In the genomic region with DNA sequence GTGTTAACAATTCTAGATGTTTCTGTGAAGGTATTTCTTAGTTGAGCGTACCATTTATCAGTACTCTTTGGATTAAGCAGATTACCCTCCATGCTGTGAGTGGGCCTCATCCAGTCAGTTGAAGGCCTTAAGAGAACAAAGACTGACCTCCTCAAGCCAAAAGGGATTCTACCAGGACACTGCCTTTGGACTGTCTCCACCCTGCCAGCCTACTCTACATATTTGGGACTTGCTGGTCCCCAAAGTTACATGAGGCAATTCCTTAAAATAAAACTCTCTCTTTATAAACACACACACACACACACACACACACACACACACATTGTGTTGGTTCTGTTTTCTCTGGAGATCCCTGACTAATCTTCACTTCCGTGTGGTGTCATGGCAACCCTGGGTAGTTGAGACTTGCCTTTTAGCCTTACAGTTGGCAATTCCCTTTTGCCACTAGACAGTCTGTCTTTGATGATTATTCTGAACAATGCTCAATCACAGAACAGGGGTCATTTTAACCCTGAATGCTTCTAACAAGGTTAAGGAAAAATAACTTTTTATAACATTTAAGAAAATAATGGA, we compare ENCODE assay signal across 1 cellular context.
TF ChIP-seq lines count a peak whose summit lies in the region.

No MANE protein-coding gene starts in this region.

TF ChIP-seq in GM12878, 131 proteins besides CTCF, POLR2A, EP300 and RAD21:
- TF ChIP-seq, protein P1, sequence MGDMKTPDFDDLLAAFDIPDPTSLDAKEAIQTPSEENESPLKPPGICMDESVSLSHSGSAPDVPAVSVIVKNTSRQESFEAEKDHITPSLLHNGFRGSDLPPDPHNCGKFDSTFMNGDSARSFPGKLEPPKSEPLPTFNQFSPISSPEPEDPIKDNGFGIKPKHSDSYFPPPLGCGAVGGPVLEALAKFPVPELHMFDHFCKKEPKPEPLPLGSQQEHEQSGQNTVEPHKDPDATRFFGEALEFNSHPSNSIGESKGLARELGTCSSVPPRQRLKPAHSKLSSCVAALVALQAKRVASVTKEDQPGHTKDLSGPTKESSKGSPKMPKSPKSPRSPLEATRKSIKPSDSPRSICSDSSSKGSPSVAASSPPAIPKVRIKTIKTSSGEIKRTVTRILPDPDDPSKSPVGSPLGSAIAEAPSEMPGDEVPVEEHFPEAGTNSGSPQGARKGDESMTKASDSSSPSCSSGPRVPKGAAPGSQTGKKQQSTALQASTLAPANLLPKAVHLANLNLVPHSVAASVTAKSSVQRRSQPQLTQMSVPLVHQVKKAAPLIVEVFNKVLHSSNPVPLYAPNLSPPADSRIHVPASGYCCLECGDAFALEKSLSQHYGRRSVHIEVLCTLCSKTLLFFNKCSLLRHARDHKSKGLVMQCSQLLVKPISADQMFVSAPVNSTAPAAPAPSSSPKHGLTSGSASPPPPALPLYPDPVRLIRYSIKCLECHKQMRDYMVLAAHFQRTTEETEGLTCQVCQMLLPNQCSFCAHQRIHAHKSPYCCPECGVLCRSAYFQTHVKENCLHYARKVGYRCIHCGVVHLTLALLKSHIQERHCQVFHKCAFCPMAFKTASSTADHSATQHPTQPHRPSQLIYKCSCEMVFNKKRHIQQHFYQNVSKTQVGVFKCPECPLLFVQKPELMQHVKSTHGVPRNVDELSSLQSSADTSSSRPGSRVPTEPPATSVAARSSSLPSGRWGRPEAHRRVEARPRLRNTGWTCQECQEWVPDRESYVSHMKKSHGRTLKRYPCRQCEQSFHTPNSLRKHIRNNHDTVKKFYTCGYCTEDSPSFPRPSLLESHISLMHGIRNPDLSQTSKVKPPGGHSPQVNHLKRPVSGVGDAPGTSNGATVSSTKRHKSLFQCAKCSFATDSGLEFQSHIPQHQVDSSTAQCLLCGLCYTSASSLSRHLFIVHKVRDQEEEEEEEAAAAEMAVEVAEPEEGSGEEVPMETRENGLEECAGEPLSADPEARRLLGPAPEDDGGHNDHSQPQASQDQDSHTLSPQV (IDR thresholded peaks at IDR 0.05), result no peak
- TF ChIP-seq BMI1 (IDR thresholded peaks at IDR 0.05; ENCODE audit: borderline replicate concordance), result peak; percentile 50; the same call in 1 of the 2 replicates
